Comparison of ENCODE assay signal across 13 cellular contexts in the genomic region with DNA sequence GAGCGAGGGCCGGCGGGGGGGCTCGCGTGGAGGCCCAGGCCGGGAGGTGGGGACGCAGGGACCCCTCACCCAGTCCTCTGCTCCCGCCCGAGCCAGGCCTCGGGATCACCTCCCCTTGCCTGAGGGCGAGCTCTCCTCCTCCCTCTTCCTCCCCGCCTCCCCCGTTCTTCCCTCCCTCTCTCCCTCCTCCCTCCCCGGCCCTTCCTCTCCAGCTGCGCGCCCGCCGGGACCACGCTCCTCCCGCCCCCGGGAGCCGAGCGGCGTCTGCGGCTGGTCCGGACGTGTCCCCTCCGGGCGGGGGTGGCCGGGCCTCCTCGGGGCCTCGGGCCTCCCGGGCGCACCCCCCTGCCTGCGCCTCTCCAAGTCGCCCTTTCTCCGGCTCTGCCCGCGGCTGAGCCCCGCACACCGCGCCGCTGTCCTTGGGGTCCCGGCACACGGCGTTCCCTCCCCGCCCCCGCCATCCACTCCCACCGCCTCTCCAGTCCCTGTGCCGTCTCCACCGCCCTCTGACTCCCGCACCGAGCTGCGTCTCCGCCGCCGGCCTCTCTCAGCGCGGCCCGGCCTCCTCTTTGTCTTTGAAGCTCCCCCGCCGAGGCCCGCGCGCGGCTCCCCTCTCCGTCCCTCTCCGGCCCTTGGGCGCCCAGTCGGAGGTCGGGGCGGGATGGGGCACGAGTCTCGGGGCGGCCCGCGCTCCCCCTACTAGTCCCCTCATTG. TPM values are rescaled to one million over a fixed set of nuclear protein-coding genes. Genes with fewer than 3 reads are reported as not detected.
DNase-seq lines count a peak whose midpoint lies in the region; ATAC-seq and TF ChIP-seq lines count a peak whose summit lies in the region.
"Had no signal": no experiment of that assay in that cellular context is flagged by ENCODE, and none has a peak within 500 bp of the region (broad histone marks: within the 10 kb centered on the region; RNA-seq: fewer than 3 reads in every experiment).

No MANE protein-coding gene starts in this region.

- no peak overlapping the region for H2BK15ac ChIP-seq in mesendoderm (replicated peaks; ENCODE audit: low read depth)

- H3K9me3 ChIP-seq in BLaER1 treated with 17β-estradiol and CSF1 and Interleukin-3, amounts not matched to agents 10 nM and 100 nM (replicated peaks in 1 of 11), result peaks cover 15 to 23% (median 17%) of the 10 kb centered on the region in 11 experiments

- H3K18ac ChIP-seq in mesendoderm (ENCODE audit: low read length), result peak overlapping the region; percentile 61

- H3K4me1 ChIP-seq in BLaER1 treated with 17β-estradiol and CSF1 and Interleukin-3, amounts not matched to agents 10 nM and 100 nM, result peaks cover 6 to 17% (median 9%) of the 10 kb centered on the region in 10 experiments; a peak in 13 of 20 replicates
- no peaks in the 10 kb centered on the region for H3K4me1 ChIP-seq in mesendoderm (ENCODE audit: control insufficient read depth, low read depth, low read length)

- in situ Hi-C loops in astrocyte of the cerebellum (cut with HindIII; ENCODE audit: low sequenced_read_pairs), result no loop called here

- H2BK5ac ChIP-seq in mesendoderm (ENCODE audit: low read length), result no peak overlapping the region

- no peaks in the 10 kb centered on the region for H3K36me3 ChIP-seq in BLaER1 treated with 17β-estradiol and CSF1 and Interleukin-3, amounts not matched to agents 10 nM and 100 nM
- no peaks in the 10 kb centered on the region for H3K36me3 ChIP-seq in mesendoderm (ENCODE audit: control insufficient read depth, insufficient read depth, low read length)
- H3K36me3 ChIP-seq: Peyer's patch had no signal

- no peak overlapping the region for H2AK5ac ChIP-seq in mesendoderm (ENCODE audit: low read length)

- H3K27me3 ChIP-seq in BLaER1 treated with 17β-estradiol and CSF1 and Interleukin-3, amounts not matched to agents 10 nM and 100 nM, result peaks cover 97 to 100% (median 98%) of the 10 kb centered on the region in 11 experiments
- peaks cover 64% of the 10 kb centered on the region for H3K27me3 ChIP-seq in mesendoderm (ENCODE audit: insufficient read depth, low read length, poor library complexity)

- H3K79me2 ChIP-seq in mesendoderm (ENCODE audit: control insufficient read depth, insufficient read depth, low read length), result no peaks in the 10 kb centered on the region

- no peak overlapping the region for H2BK120ac ChIP-seq in mesendoderm (ENCODE audit: low read depth, low read length)

- H3K4me2 ChIP-seq in BLaER1 treated with 17β-estradiol and CSF1 and Interleukin-3, amounts not matched to agents 10 nM and 100 nM, result peak overlapping the region; percentile 53 to 86 (median 72)
- H3K4me2 ChIP-seq in mesendoderm (ENCODE audit: low read length), result peak overlapping the region; percentile 65

- ATAC-seq in HG03520 (IDR thresholded peaks at IDR 0.05; ENCODE audit: unreplicated experiment), result no peak

- no peak overlapping the region for H3K4ac ChIP-seq in mesendoderm (ENCODE audit: low read depth, low read length)

- H4K20me1 ChIP-seq in BLaER1 treated with 17β-estradiol and CSF1 and Interleukin-3, amounts not matched to agents 10 nM and 100 nM, result peaks cover 0 to 93% (median 76%) of the 10 kb centered on the region in 11 experiments; a peak in 18 of 22 replicates

- no peak overlapping the region for H4K5ac ChIP-seq in mesendoderm (ENCODE audit: low read length)

- H3K23ac ChIP-seq in mesendoderm (ENCODE audit: low read length), result no peak overlapping the region

- peak; percentile 92 for DNase-seq in NCI-H1092 treated with DMSO at 0.1 percent for 48 hours (lab: John Stamatoyannopoulos, UW)
- no peak for DNase-seq in astrocyte of the cerebellum (ENCODE audit: low read depth)
- DNase-seq in mesendoderm, result peak; percentile 88
- DNase-seq in SHP77 (lab: John Stamatoyannopoulos, UW), result no peak
- DNase-seq in NCI-H226, result no peak
- no peak for DNase-seq in superior temporal gyrus (ENCODE audit: extremely low spot score)
- DNase-seq: activated CD4-positive, CD25-positive, alpha-beta regulatory T cell; activated naive CD4-positive, alpha-beta T cell treated with anti-CD3 and anti-CD28 coated beads, Interleukin-2, amount 10 ng/mL, durations not matched to agents 7 days and 5 days; CD8-positive, alpha-beta memory T cell; Peyer's patch had no signal

- no peak overlapping the region for H3K27ac ChIP-seq in BLaER1 treated with 17β-estradiol and CSF1 and Interleukin-3, amounts not matched to agents 10 nM and 100 nM
- no peak overlapping the region for H3K27ac ChIP-seq in mesendoderm (ENCODE audit: low read depth, low read length)
- H3K27ac ChIP-seq: epithelial cell of prostate, Peyer's patch had no signal

- TF ChIP-seq CTCF in astrocyte of the cerebellum (IDR thresholded peaks at IDR 0.05; ENCODE audit: low read depth, low read length, missing control alignments), result no peak

- H3K4me3 ChIP-seq in BLaER1 treated with 17β-estradiol and CSF1 and Interleukin-3, amounts not matched to agents 10 nM and 100 nM, result peak overlapping the region in 9 of 10 experiments; percentile 29 to 59 (median 39); a peak in 17 of 20 replicates
- H3K4me3 ChIP-seq in astrocyte of the cerebellum (ENCODE audit: low read depth, low read length) (peak overlapping the region; percentile 24), mesendoderm (ENCODE audit: low read length) (peak overlapping the region; percentile 10)

- H3K9ac ChIP-seq in BLaER1 treated with 17β-estradiol and CSF1 and Interleukin-3, amounts not matched to agents 10 nM and 100 nM, result no peak overlapping the region
- peak overlapping the region; percentile 18 for H3K9ac ChIP-seq in mesendoderm (ENCODE audit: low read length)

- no CpG with 5 or more reads among the region's 77 CpGs for WGBS in mesendoderm (ENCODE audit: extremely low coverage, insufficient coverage, low lambda C conversion rate)

- no peak overlapping the region for H4K8ac ChIP-seq in mesendoderm (ENCODE audit: low read depth, low read length)

- no peaks in the 10 kb centered on the region for H3K79me1 ChIP-seq in mesendoderm (ENCODE audit: low read length)

- H3K56ac ChIP-seq in mesendoderm (ENCODE audit: low read length), result peak overlapping the region; percentile 51

RNA-seq across cellular contexts. Expression of a gene that starts 5.7 kb away (rescaled TPM):
- 0.03 TPM for polyA plus RNA-seq in mesendoderm (2013, experiment 1 of 2)
- polyA plus RNA-seq in mesendoderm (2013, experiment 2 of 2), result 0.01 TPM
- polyA plus RNA-seq: CD8-positive, alpha-beta memory T cell had no signal

Comparison
In these comparisons a context has a peak if more than half of its experiments do, and no peak if none do; other contexts are left out.
1. DNase-seq: peak in NCI-H1092 treated with DMSO at 0.1 percent for 48 hours (single experiment) and mesendoderm (single experiment); none in astrocyte of the cerebellum (single experiment), SHP77 (0 of 2), NCI-H226 (single experiment) and superior temporal gyrus (single experiment).
2. Peak in every context shown above with its lines, with median percentiles within 50 percentile points of each other: H3K4me3 ChIP-seq.